ENCODE assay signal across 8 cellular contexts in genomic region chr5:127031147-127031862, GRCh38. TPM values are rescaled to one million over a fixed set of nuclear protein-coding genes. Genes with fewer than 3 reads are reported as not detected.
DNase-seq lines count a peak whose midpoint lies in the region; ATAC-seq and TF ChIP-seq lines count a peak whose summit lies in the region.

No MANE protein-coding gene starts in this region.

- intact Hi-C loops in colonic mucosa (cut with DNase I) (no loop called here), aorta (cut with DNase I) (loop anchor here in 1 of 2 donors (5.0 kb wide), 1 partner anchor 36 kb away; no protein-coding TSS in a partner anchor)

- H3K4me3 ChIP-seq in SJSA1: peak overlapping the region; percentile 54
- H3K4me3 ChIP-seq in colonic mucosa: peak overlapping the region; percentile 84
- peak overlapping the region; percentile 89 to 95 for H3K4me3 ChIP-seq in mucosa of rectum (ENCODE audit: low read length in 2 of 2)
- peak overlapping the region; percentile 27 to 61 for H3K4me3 ChIP-seq in aorta (ENCODE audit: low read length in 2 of 2)

- H3K27me3 ChIP-seq in SJSA1 (replicated peaks) (peaks cover 13% of the 10 kb centered on the region), colonic mucosa (no peaks in the 10 kb centered on the region), mucosa of rectum (ENCODE audit: control insufficient read depth in 2 of 2, insufficient read depth in 2 of 2, low read length in 2 of 2) (peaks cover 0 to 2% of the 10 kb centered on the region in 2 donors), aorta (ENCODE audit: control insufficient read depth in 1 of 2, insufficient read depth in 2 of 2, low read length in 1 of 2) (no peaks in the 10 kb centered on the region)

- H3K27ac ChIP-seq in SJSA1: 0 out of 2 replicates have a peak overlapping the region, but pooled peaks have one; percentile 25
- H3K27ac ChIP-seq in colonic mucosa: peak overlapping the region; percentile 94
- H3K27ac ChIP-seq in mucosa of rectum (ENCODE audit: low read depth in 2 of 2, low read length in 2 of 2): peak overlapping the region; percentile 95 to 96
- H3K27ac ChIP-seq in aorta (ENCODE audit: low read depth in 1 of 2, low read length in 2 of 2): peak overlapping the region in 1 of 2 donors; percentile 64

- H3K9me3 ChIP-seq in SJSA1 (replicated peaks): 0 out of 2 replicates have a peak, but pooled peaks cover 3% of the 10 kb centered on the region
- no peaks in the 10 kb centered on the region for H3K9me3 ChIP-seq in colonic mucosa
- no peaks in the 10 kb centered on the region for H3K9me3 ChIP-seq in mucosa of rectum (ENCODE audit: control insufficient read depth in 2 of 2, low read length in 2 of 2)
- H3K9me3 ChIP-seq in aorta (ENCODE audit: control insufficient read depth, low read length): no peaks in the 10 kb centered on the region

- TF ChIP-seq CTCF in GM13976 (IDR thresholded peaks at IDR 0.05; ENCODE audit: borderline replicate concordance, control extremely low read depth, extremely low read depth, insufficient read depth, missing control alignments) (no peak), colonic mucosa (IDR thresholded peaks at IDR 0.05) (no peak)

- no peaks in the 10 kb centered on the region for H3K36me3 ChIP-seq in SJSA1
- H3K36me3 ChIP-seq in colonic mucosa: no peaks in the 10 kb centered on the region
- no peaks in the 10 kb centered on the region for H3K36me3 ChIP-seq in mucosa of rectum (ENCODE audit: control insufficient read depth in 2 of 2, insufficient read depth in 2 of 2, low read length in 2 of 2)
- H3K36me3 ChIP-seq in aorta (ENCODE audit: control insufficient read depth in 1 of 2, insufficient read depth in 2 of 2, low read length in 1 of 2): no peaks in the 10 kb centered on the region

- peak; percentile 56 for DNase-seq in GM13976 (ENCODE audit: low spot score)
- DNase-seq in SJSA1 (ENCODE audit: low read depth in 1 of 2, low spot score in 2 of 2): no peak
- no peak for DNase-seq in colonic mucosa
- peak in 1 of 2 donors; percentile 48 for DNase-seq in aorta
- DNase-seq in GDM1 (lab: John Stamatoyannopoulos, UW): no peak

- WGBS in aorta, 2 donors: 20 to 24% methylated on average over 44 to 45 of the region's 45 CpGs

- in situ Hi-C loops in GM13976 (cut with MboI; ENCODE audit: low sequenced_read_pairs, unreplicated experiment): no loop called here

- peak overlapping the region; percentile 61 to 68 for H3K9ac ChIP-seq in colonic mucosa (ENCODE audit: low read depth in 2 of 2, low read length in 2 of 2)
- H3K9ac ChIP-seq in mucosa of rectum (ENCODE audit: low read depth in 1 of 2, low read length in 2 of 2): peak overlapping the region; percentile 75 to 98

- peaks cover 19% of the 10 kb centered on the region for H3K4me1 ChIP-seq in SJSA1 (replicated peaks)
- H3K4me1 ChIP-seq in colonic mucosa: no peaks in the 10 kb centered on the region
- H3K4me1 ChIP-seq in mucosa of rectum (ENCODE audit: control insufficient read depth in 2 of 2, insufficient read depth in 2 of 2, low read length in 2 of 2): peaks cover 11% of the 10 kb centered on the region in 2 donors
- no peaks in the 10 kb centered on the region for H3K4me1 ChIP-seq in aorta (ENCODE audit: control insufficient read depth in 1 of 2, insufficient read depth in 2 of 2, low read length in 2 of 2)

- ATAC-seq in HG02623 (IDR thresholded peaks at IDR 0.05; ENCODE audit: unreplicated experiment) (peak; percentile 9), aorta (ENCODE audit: low FRiP score) (peak; percentile 24), HG03469 (IDR thresholded peaks at IDR 0.05; ENCODE audit: unreplicated experiment) (no peak)

RNA-seq across cellular contexts. Expression of gene MARCHF3, which starts 0.9 kb away (rescaled TPM):
- 2.3 and 3.4 TPM in 2 replicates for total RNA-seq in SJSA1 (2014; rRNA removed; shearing (Covaris generic))
- 10 to 100 TPM; 32.5 to 33.7 TPM for total RNA-seq in colonic mucosa
- 10 to 100 TPM; 21.1 to 23.1 TPM for total RNA-seq in aorta
- under 1 TPM; 0.38 to 0.82 TPM for polyA plus RNA-seq in aorta

RNA-seq across cellular contexts. Expression of gene C5orf63, which starts 42.0 kb away (rescaled TPM):
- 0.03 and 1.9 TPM in 2 replicates for total RNA-seq in SJSA1 (2014; rRNA removed; shearing (Covaris generic))
- total RNA-seq in colonic mucosa (10 to 100 TPM; 10.3 to 12.2 TPM), aorta (1 to 10 TPM; 4.2 to 6.2 TPM)
- 1 to 10 TPM; 3.1 to 7.3 TPM for polyA plus RNA-seq in aorta
